ENCODE assay signal across 1 cellular context in the genomic region with DNA sequence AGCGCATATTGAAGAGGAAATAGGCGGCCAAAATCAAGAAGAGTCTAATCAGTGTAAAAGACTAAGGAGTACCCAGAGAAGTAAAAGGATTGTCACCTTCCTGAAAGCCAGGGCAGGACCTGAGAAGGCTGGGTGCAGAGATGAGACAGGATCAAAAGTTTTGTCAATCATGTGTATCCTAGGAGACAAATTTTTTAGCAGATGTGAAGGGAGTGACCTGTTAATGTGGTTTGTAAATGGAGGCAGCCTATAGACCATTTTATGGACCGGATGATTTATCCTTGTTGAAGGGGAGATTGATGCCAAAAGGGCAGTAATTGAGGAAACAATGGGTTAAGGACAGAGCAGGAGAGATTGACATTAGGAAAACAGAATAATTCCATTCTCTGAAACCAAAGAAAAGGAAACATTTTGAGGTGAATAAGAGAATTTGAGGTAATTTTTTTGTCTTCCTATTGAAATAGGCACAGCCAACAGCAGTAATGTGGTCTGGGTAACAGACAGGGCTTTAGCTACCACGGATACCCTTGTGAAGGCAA.
A peak's percentile ranks its signal among the peaks of the same experiment; 100 is the strongest.
TF ChIP-seq lines count a peak whose summit lies in the region.

No MANE protein-coding gene starts in this region.

TF ChIP-seq in K562, 482 proteins besides CTCF, POLR2A, EP300 and RAD21 (continues in another document):
- TF ChIP-seq PBX2 (CRISPR knock-in tag; IDR thresholded peaks at IDR 0.05; ENCODE audit: low read depth) (no peak), PBX2 (tag; conservative IDR thresholded peaks at IDR 0.05; ENCODE audit: low read depth) (no peak), MEF2A (IDR thresholded peaks at IDR 0.05; ENCODE audit: control insufficient read depth, low read depth, low read length) (no peak), ZFX (CRISPR knock-in tag; IDR thresholded peaks at IDR 0.05) (no peak), PHF20 (IDR thresholded peaks at IDR 0.05; ENCODE audit: partially characterized antibody) (no peak), IRF1 (CRISPR knock-in tag; IDR thresholded peaks at IDR 0.05; ENCODE audit: borderline replicate concordance) (no peak), ATF7 (IDR thresholded peaks at IDR 0.05) (no peak), RFX1 (IDR thresholded peaks at IDR 0.05) (peak; percentile 49), ZNF311 (CRISPR knock-in tag; IDR thresholded peaks at IDR 0.05) (no peak), ZC3H8 (IDR thresholded peaks at IDR 0.05) (no peak), MYNN (IDR thresholded peaks at IDR 0.05) (no peak), MYNN (CRISPR knock-in tag; IDR thresholded peaks at IDR 0.05) (no peak), ZNF224 (CRISPR knock-in tag; IDR thresholded peaks at IDR 0.05) (no peak), DPF2 (IDR thresholded peaks at IDR 0.05) (no peak), TEAD4 (IDR thresholded peaks at IDR 0.05; ENCODE audit: low read length) (0 out of 2 replicates have a peak, but pooled peaks have one; percentile 9), TEAD4 (CRISPR knock-in tag; IDR thresholded peaks at IDR 0.05; ENCODE audit: borderline replicate concordance) (no peak), BACH1 (tag; IDR thresholded peaks at IDR 0.05) (no peak), NKRF (IDR thresholded peaks at IDR 0.05; ENCODE audit: borderline replicate concordance) (no peak), CHD4 (IDR thresholded peaks at IDR 0.05; ENCODE audit: insufficient read depth, insufficient replicate concordance, low read depth, low read length, poor library complexity, severe bottlenecking) (no peak), SMARCC2 (IDR thresholded peaks at IDR 0.05; ENCODE audit: low read depth) (no peak), POLR3A (IDR thresholded peaks at IDR 0.05; ENCODE audit: borderline replicate concordance, extremely low read depth, insufficient read depth, insufficient read length) (no peak), RNF2 (IDR thresholded peaks at IDR 0.05) (no peak), TAF1 (IDR thresholded peaks at IDR 0.05; ENCODE audit: control insufficient read depth, extremely low read depth, insufficient read depth, low read length, severe bottlenecking) (no peak), HLTF (IDR thresholded peaks at IDR 0.05) (no peak), EHMT2 (IDR thresholded peaks at IDR 0.05) (0 out of 2 replicates have a peak, but pooled peaks have one; percentile 2), TCF7 (IDR thresholded peaks at IDR 0.05; ENCODE audit: borderline replicate concordance) (no peak), ZNF212 (CRISPR knock-in tag; IDR thresholded peaks at IDR 0.05) (no peak), BCLAF1 (IDR thresholded peaks at IDR 0.05; ENCODE audit: borderline replicate concordance in 1 of 2, control insufficient read depth in 1 of 2, low read depth in 2 of 2, low read length in 1 of 2) (no peak), BCL6 (CRISPR knock-in tag; IDR thresholded peaks at IDR 0.05) (no peak), GATAD2A (IDR thresholded peaks at IDR 0.05) (no peak), ILK (tag; IDR thresholded peaks at IDR 0.05; ENCODE audit: borderline replicate concordance, low read depth) (no peak), U2AF2 (optimal IDR thresholded peaks at IDR 0.05; ENCODE audit: low read depth, low read length) (no peak), HIVEP1 (CRISPR knock-in tag; IDR thresholded peaks at IDR 0.05) (no peak), STAG1 (CRISPR knock-in tag; IDR thresholded peaks at IDR 0.05; ENCODE audit: borderline replicate concordance) (no peak), ZKSCAN3 (CRISPR knock-in tag; IDR thresholded peaks at IDR 0.05) (no peak), C11orf30 (IDR thresholded peaks at IDR 0.05; ENCODE audit: low read depth) (no peak), ZNF717 (CRISPR knock-in tag; IDR thresholded peaks at IDR 0.05) (no peak), MAFG (tag; conservative IDR thresholded peaks at IDR 0.05) (no peak), ELF1 (tag; IDR thresholded peaks at IDR 0.05) (no peak), MCM2 (IDR thresholded peaks at IDR 0.05; ENCODE audit: low read depth) (no peak), SIN3A (IDR thresholded peaks at IDR 0.05; ENCODE audit: borderline replicate concordance in 2 of 2, control insufficient read depth in 1 of 2, low read depth in 2 of 2, low read length in 2 of 2) (no peak), NFIC (IDR thresholded peaks at IDR 0.05) (no peak), FOS (IDR thresholded peaks at IDR 0.05; ENCODE audit: extremely low read depth, insufficient read length) (no peak), ZNF707 (CRISPR knock-in tag; conservative IDR thresholded peaks at IDR 0.05) (no peak), TSC22D4 (tag; IDR thresholded peaks at IDR 0.05) (no peak), ZNF133 (CRISPR knock-in tag; IDR thresholded peaks at IDR 0.05) (no peak), ATF1 (CRISPR knock-in tag; IDR thresholded peaks at IDR 0.05) (no peak), ATF1 (tag; IDR thresholded peaks at IDR 0.05) (no peak), SREBF1 (IDR thresholded peaks at IDR 0.05; ENCODE audit: borderline replicate concordance, low read depth, low read length) (no peak)
- TF ChIP-seq, protein P1, sequence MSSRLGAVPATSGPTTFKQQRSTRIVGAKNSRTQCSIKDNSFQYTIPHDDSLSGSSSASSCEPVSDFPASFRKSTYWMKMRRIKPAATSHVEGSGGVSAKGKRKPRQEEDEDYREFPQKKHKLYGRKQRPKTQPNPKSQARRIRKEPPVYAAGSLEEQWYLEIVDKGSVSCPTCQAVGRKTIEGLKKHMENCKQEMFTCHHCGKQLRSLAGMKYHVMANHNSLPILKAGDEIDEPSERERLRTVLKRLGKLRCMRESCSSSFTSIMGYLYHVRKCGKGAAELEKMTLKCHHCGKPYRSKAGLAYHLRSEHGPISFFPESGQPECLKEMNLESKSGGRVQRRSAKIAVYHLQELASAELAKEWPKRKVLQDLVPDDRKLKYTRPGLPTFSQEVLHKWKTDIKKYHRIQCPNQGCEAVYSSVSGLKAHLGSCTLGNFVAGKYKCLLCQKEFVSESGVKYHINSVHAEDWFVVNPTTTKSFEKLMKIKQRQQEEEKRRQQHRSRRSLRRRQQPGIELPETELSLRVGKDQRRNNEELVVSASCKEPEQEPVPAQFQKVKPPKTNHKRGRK (tag; IDR thresholded peaks at IDR 0.05), result no peak
- TF ChIP-seq, protein P2, sequence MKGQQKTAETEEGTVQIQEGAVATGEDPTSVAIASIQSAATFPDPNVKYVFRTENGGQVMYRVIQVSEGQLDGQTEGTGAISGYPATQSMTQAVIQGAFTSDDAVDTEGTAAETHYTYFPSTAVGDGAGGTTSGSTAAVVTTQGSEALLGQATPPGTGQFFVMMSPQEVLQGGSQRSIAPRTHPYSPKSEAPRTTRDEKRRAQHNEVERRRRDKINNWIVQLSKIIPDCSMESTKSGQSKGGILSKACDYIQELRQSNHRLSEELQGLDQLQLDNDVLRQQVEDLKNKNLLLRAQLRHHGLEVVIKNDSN (CRISPR knock-in tag; IDR thresholded peaks at IDR 0.05), result no peak
- TF ChIP-seq, protein P3, sequence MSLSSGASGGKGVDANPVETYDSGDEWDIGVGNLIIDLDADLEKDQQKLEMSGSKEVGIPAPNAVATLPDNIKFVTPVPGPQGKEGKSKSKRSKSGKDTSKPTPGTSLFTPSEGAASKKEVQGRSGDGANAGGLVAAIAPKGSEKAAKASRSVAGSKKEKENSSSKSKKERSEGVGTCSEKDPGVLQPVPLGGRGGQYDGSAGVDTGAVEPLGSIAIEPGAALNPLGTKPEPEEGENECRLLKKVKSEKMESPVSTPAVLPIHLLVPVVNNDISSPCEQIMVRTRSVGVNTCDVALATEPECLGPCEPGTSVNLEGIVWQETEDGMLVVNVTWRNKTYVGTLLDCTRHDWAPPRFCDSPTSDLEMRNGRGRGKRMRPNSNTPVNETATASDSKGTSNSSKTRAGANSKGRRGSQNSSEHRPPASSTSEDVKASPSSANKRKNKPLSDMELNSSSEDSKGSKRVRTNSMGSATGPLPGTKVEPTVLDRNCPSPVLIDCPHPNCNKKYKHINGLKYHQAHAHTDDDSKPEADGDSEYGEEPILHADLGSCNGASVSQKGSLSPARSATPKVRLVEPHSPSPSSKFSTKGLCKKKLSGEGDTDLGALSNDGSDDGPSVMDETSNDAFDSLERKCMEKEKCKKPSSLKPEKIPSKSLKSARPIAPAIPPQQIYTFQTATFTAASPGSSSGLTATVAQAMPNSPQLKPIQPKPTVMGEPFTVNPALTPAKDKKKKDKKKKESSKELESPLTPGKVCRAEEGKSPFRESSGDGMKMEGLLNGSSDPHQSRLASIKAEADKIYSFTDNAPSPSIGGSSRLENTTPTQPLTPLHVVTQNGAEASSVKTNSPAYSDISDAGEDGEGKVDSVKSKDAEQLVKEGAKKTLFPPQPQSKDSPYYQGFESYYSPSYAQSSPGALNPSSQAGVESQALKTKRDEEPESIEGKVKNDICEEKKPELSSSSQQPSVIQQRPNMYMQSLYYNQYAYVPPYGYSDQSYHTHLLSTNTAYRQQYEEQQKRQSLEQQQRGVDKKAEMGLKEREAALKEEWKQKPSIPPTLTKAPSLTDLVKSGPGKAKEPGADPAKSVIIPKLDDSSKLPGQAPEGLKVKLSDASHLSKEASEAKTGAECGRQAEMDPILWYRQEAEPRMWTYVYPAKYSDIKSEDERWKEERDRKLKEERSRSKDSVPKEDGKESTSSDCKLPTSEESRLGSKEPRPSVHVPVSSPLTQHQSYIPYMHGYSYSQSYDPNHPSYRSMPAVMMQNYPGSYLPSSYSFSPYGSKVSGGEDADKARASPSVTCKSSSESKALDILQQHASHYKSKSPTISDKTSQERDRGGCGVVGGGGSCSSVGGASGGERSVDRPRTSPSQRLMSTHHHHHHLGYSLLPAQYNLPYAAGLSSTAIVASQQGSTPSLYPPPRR (CRISPR knock-in tag; IDR thresholded peaks at IDR 0.05; ENCODE audit: borderline replicate concordance), result no peak
- TF ChIP-seq, protein P4, sequence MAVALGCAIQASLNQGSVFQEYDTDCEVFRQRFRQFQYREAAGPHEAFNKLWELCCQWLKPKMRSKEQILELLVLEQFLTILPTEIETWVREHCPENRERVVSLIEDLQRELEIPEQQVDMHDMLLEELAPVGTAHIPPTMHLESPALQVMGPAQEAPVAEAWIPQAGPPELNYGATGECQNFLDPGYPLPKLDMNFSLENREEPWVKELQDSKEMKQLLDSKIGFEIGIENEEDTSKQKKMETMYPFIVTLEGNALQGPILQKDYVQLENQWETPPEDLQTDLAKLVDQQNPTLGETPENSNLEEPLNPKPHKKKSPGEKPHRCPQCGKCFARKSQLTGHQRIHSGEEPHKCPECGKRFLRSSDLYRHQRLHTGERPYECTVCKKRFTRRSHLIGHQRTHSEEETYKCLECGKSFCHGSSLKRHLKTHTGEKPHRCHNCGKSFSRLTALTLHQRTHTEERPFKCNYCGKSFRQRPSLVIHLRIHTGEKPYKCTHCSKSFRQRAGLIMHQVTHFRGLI (CRISPR knock-in tag; IDR thresholded peaks at IDR 0.05), result no peak
